22 cellular contexts compared by ENCODE assay signal in the genomic region with DNA sequence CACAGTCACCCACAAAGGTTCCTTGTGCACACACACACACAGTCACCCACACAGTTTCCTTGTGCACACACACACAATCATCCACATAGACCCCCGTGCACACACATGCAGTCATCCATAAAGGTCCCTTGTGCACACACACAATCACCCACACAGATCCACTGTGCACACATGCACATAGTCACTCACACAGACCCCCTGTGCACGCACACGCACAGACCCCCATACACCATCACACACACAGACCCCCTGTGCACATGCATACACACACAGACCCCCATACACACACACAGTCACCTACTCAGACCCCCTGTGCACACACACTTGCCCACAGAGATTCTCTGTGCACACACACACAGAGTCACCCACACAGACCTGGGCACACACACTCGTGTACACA.
DNase-seq lines count a peak whose midpoint lies in the region; ATAC-seq, FAIRE-seq and TF ChIP-seq lines count a peak whose summit lies in the region.
"Had no signal": no experiment of that assay in that cellular context is flagged by ENCODE, and none has a peak within 500 bp of the region (broad histone marks: within the 10 kb centered on the region; RNA-seq: fewer than 3 reads in every experiment).

No MANE protein-coding gene starts in this region.

- FAIRE-seq in HTR-8/SVneo (lab: Jason Lieb, UNC), result peak; percentile 28
- peak; percentile 47 for FAIRE-seq in bronchial epithelial cell (lab: Jason Lieb, UNC)
- FAIRE-seq in kidney (lab: Jason Lieb, UNC), result no peak
- FAIRE-seq: A204.1, GM12892, K562 had no signal

- no peak overlapping the region for H3K9ac ChIP-seq in mesenchymal stem cell (ENCODE audit: low read length)
- H3K9ac ChIP-seq in kidney (ENCODE audit: low read length in 2 of 2), result no peak overlapping the region

- H3K4me3 ChIP-seq in bronchial epithelial cell (ENCODE audit: low read depth, low read length), result no peak overlapping the region
- no peak overlapping the region for H3K4me3 ChIP-seq in mesenchymal stem cell (ENCODE audit: insufficient read depth in 1 of 2, low read depth in 1 of 2, low read length in 2 of 2)
- H3K4me3 ChIP-seq in suprapubic skin, result no peak overlapping the region
- H3K4me3 ChIP-seq in CD8-positive, alpha-beta T cell (ENCODE audit: low read depth, low read length), result no peak overlapping the region
- no peak overlapping the region for H3K4me3 ChIP-seq in kidney (ENCODE audit: low read length in 2 of 2)
- H3K4me3 ChIP-seq: K562 had no signal

- 97% methylated on average over 4 of the region's 4 CpGs for WGBS in mesenchymal stem cell
- 94% methylated on average over 4 of the region's 4 CpGs for WGBS in suprapubic skin

- TF ChIP-seq CTCF in bronchial epithelial cell (IDR thresholded peaks at IDR 0.05; ENCODE audit: insufficient read depth, low read length, severe bottlenecking) (no peak), suprapubic skin (IDR thresholded peaks at IDR 0.05) (no peak), kidney (IDR thresholded peaks at IDR 0.05; ENCODE audit: borderline replicate concordance, extremely low read depth, insufficient read depth) (no peak)
- no peak for TF ChIP-seq CTCF in CD8-positive, alpha-beta T cell (IDR thresholded peaks at IDR 0.05)

- no peak overlapping the region for H3K27ac Mint-ChIP-seq in CD8-positive, alpha-beta T cell
- H3K27ac Mint-ChIP-seq: CD4-positive, CD25-positive, alpha-beta regulatory T cell had no signal

- no peak overlapping the region for H2BK5ac ChIP-seq in mesenchymal stem cell (ENCODE audit: low read depth, low read length, poor library complexity, severe bottlenecking)

- no peaks in the 10 kb centered on the region for H3K79me1 ChIP-seq in mesenchymal stem cell (replicated peaks; ENCODE audit: low read length, poor library complexity, severe bottlenecking)

- H3K4me2 ChIP-seq in mesenchymal stem cell (ENCODE audit: low read length, poor library complexity, severe bottlenecking), result no peak overlapping the region

- no peak overlapping the region for H3K23ac ChIP-seq in mesenchymal stem cell (ENCODE audit: low read length in 2 of 2)

- no peaks in the 10 kb centered on the region for H3K36me3 Mint-ChIP-seq in CD8-positive, alpha-beta T cell
- H3K36me3 Mint-ChIP-seq: CD4-positive, CD25-positive, alpha-beta regulatory T cell had no signal

- no peak overlapping the region for H2BK120ac ChIP-seq in mesenchymal stem cell (ENCODE audit: low read depth, low read length)

- no peak for TF ChIP-seq EP300 in suprapubic skin (IDR thresholded peaks at IDR 0.05)

- no peak for TF ChIP-seq POLR2A in suprapubic skin (IDR thresholded peaks at IDR 0.05)

- H4K8ac ChIP-seq in mesenchymal stem cell (ENCODE audit: low read length), result no peak overlapping the region

- no peak overlapping the region for H3K4me3 Mint-ChIP-seq in CD8-positive, alpha-beta T cell
- H3K4me3 Mint-ChIP-seq: CD4-positive, CD25-positive, alpha-beta regulatory T cell had no signal

- ATAC-seq in CD8-positive, alpha-beta T cell, result no peak
- ATAC-seq: HCT116, K562 had no signal

- no peak overlapping the region for H2AK5ac ChIP-seq in mesenchymal stem cell (ENCODE audit: low read length, severe bottlenecking)

- POLR2A ChIA-PET in CD8-positive, alpha-beta T cell (lab: Charles Lee), result no interaction called here

- H3K14ac ChIP-seq in mesenchymal stem cell (ENCODE audit: low read length in 2 of 2), result peak overlapping the region in 1 of 2 experiments; percentile 44

- H2BK12ac ChIP-seq in mesenchymal stem cell (ENCODE audit: low read length in 2 of 2), result no peak overlapping the region

- no peaks in the 10 kb centered on the region for H3K9me3 Mint-ChIP-seq in CD8-positive, alpha-beta T cell
- H3K9me3 Mint-ChIP-seq: CD4-positive, CD25-positive, alpha-beta regulatory T cell had no signal

- peak overlapping the region; percentile 18 for H4K91ac ChIP-seq in mesenchymal stem cell (ENCODE audit: low read length)

- H3K36me3 ChIP-seq in bronchial epithelial cell (ENCODE audit: control insufficient read depth, insufficient read depth, low read length), result no peaks in the 10 kb centered on the region
- H3K36me3 ChIP-seq in mesenchymal stem cell (ENCODE audit: control insufficient read depth in 1 of 2, insufficient read depth in 2 of 2, low read depth in 1 of 2, low read length in 2 of 2), result no peaks in the 10 kb centered on the region
- H3K36me3 ChIP-seq in suprapubic skin, result no peaks in the 10 kb centered on the region
- H3K36me3 ChIP-seq in CD8-positive, alpha-beta T cell (ENCODE audit: insufficient read depth, low read length), result no peaks in the 10 kb centered on the region
- no peaks in the 10 kb centered on the region for H3K36me3 ChIP-seq in kidney (ENCODE audit: control insufficient read depth in 1 of 2, insufficient read depth in 2 of 2, low read length in 2 of 2)
- H3K36me3 ChIP-seq: BE2C had no signal

- no peak overlapping the region for H3K4ac ChIP-seq in mesenchymal stem cell (ENCODE audit: low read depth in 1 of 2, low read length in 2 of 2)

- no peak overlapping the region for H2AFZ ChIP-seq in mesenchymal stem cell (ENCODE audit: low read depth, low read length)

- H3K27ac ChIP-seq in mesenchymal stem cell (ENCODE audit: low read length, poor library complexity, severe bottlenecking) (no peak overlapping the region), suprapubic skin (no peak overlapping the region), kidney (ENCODE audit: low read depth in 2 of 2, low read length in 2 of 2) (no peak overlapping the region)
- no peak overlapping the region for H3K27ac ChIP-seq in CD8-positive, alpha-beta T cell (ENCODE audit: low read depth, low read length)
- H3K27ac ChIP-seq: HL-60 had no signal

- CTCF ChIA-PET in CD8-positive, alpha-beta T cell (lab: Charles Lee), result no interaction called here

- intact Hi-C loops in CD8-positive, alpha-beta T cell (cut with DNase I, micrococcal nuclease), result no loop called here
- intact Hi-C loops in kidney (cut with DNase I), result no loop called here

- H2BK15ac ChIP-seq in mesenchymal stem cell (ENCODE audit: low read depth, poor library complexity, severe bottlenecking), result no peak overlapping the region

- H3K27me3 ChIP-seq in bronchial epithelial cell (ENCODE audit: control insufficient read depth, insufficient read depth, low read length) (no peaks in the 10 kb centered on the region), mesenchymal stem cell (ENCODE audit: control insufficient read depth in 1 of 2, insufficient read depth in 1 of 2, low read length in 2 of 2) (peaks cover 0 to 9% of the 10 kb centered on the region in 2 experiments), suprapubic skin (no peaks in the 10 kb centered on the region)
- no peaks in the 10 kb centered on the region for H3K27me3 ChIP-seq in CD8-positive, alpha-beta T cell (ENCODE audit: insufficient read depth, low read length)
- H3K27me3 ChIP-seq: BE2C had no signal

- H3K9me3 ChIP-seq in mesenchymal stem cell (ENCODE audit: control insufficient read depth, low read length) (no peaks in the 10 kb centered on the region), suprapubic skin (no peaks in the 10 kb centered on the region), kidney (ENCODE audit: control insufficient read depth in 1 of 2, low read length in 2 of 2) (no peaks in the 10 kb centered on the region)
- no peaks in the 10 kb centered on the region for H3K9me3 ChIP-seq in CD8-positive, alpha-beta T cell (ENCODE audit: low read length)
- H3K9me3 ChIP-seq: BE2C had no signal

- H3K27me3 Mint-ChIP-seq in CD8-positive, alpha-beta T cell (ENCODE audit: low read depth), result peaks cover 11% of the 10 kb centered on the region
- H3K27me3 Mint-ChIP-seq: CD4-positive, CD25-positive, alpha-beta regulatory T cell had no signal

- H3K4me1 ChIP-seq in mesenchymal stem cell (ENCODE audit: control insufficient read depth, insufficient read depth, low read depth, low read length), result peaks cover 4% of the 10 kb centered on the region
- H3K4me1 ChIP-seq in suprapubic skin, result no peaks in the 10 kb centered on the region
- H3K4me1 ChIP-seq in CD8-positive, alpha-beta T cell (ENCODE audit: insufficient read depth, low read length), result no peaks in the 10 kb centered on the region
- no peaks in the 10 kb centered on the region for H3K4me1 ChIP-seq in kidney (ENCODE audit: control insufficient read depth in 1 of 2, insufficient read depth in 1 of 2, low read depth in 1 of 2, low read length in 2 of 2)

- no peaks in the 10 kb centered on the region for H3K4me1 Mint-ChIP-seq in CD8-positive, alpha-beta T cell (ENCODE audit: low read depth)

- no peak overlapping the region for H3K18ac ChIP-seq in mesenchymal stem cell (ENCODE audit: low read depth in 1 of 2, low read length in 2 of 2)

- no peak for DNase-seq in HTR-8/SVneo (ENCODE audit: insufficient read length, low spot score)
- DNase-seq in bronchial epithelial cell (ENCODE audit: low read depth), result no peak
- no peak for DNase-seq in mesenchymal stem cell
- DNase-seq in suprapubic skin (ENCODE audit: low spot score in 2 of 2), result peak; percentile 33 to 38
- no peak for DNase-seq in COR-L47 (lab: John Stamatoyannopoulos, UW)
- no peak for DNase-seq in CD8-positive, alpha-beta T cell
- DNase-seq in kidney, result no peak
- DNase-seq: ACHN; BE2C; C1 segment of cervical spinal cord; CD4-positive, CD25-positive, alpha-beta regulatory T cell; DMS153; DMS79; GDM1; GOT3; H7; IMR-90 had no signal

Comparison
In these comparisons a context has a peak if more than half of its experiments do, and no peak if none do; other contexts are left out.
1. DNase-seq: peak in suprapubic skin (2 of 2); none in HTR-8/SVneo (single experiment), bronchial epithelial cell (single experiment), mesenchymal stem cell (single experiment), COR-L47 (single experiment), CD8-positive, alpha-beta T cell (0 of 7) and kidney (single experiment).